Comparison of ENCODE assay signal across 18 cellular contexts in genomic region chr5:100520348-100520747, GRCh38. TPM values are rescaled to one million over a fixed set of nuclear protein-coding genes. Genes with fewer than 3 reads are reported as not detected.
A peak's percentile ranks its signal among the peaks of the same experiment; 100 is the strongest.
DNase-seq lines count a peak whose midpoint lies in the region; ATAC-seq and TF ChIP-seq lines count a peak whose summit lies in the region.
"Had no signal": no experiment of that assay in that cellular context is flagged by ENCODE, and none has a peak within 500 bp of the region (broad histone marks: within the 10 kb centered on the region; RNA-seq: fewer than 3 reads in every experiment).

No MANE protein-coding gene starts in this region.

- H2AFZ ChIP-seq in KMS-11 (ENCODE audit: low read depth) (no peak overlapping the region), mesenchymal stem cell (ENCODE audit: low read depth, low read length) (no peak overlapping the region)

- H3K4me3 Mint-ChIP-seq in WTC11 = no peak overlapping the region
- H3K4me3 Mint-ChIP-seq: CD4-positive, alpha-beta T cell; dendritic cell treated with granulocyte-macrophage colony-stimulating factor and Interleukin-4, amounts not matched to agents 40 ng/mL and 50 ng/mL, for 4 days; natural killer cell treated with Interleukin-12 subunit alpha and Interleukin-12 subunit beta and Interleukin-15 and Interleukin-18, amount 100 ng/mL, for 72 hours had no signal

- POLR2A ChIA-PET in WTC11 (lab: Charles Lee) = no interaction called here

- intact Hi-C loops in left ventricle myocardium superior (cut with micrococcal nuclease) = no loop called here

- no peak overlapping the region for H2BK12ac ChIP-seq in mesenchymal stem cell (ENCODE audit: low read length in 2 of 2)

- no peaks in the 10 kb centered on the region for H4K20me1 ChIP-seq in DOHH2 (ENCODE audit: control insufficient read depth, insufficient read depth, low read depth, low read length)
- H4K20me1 ChIP-seq in KMS-11 (ENCODE audit: insufficient read depth) = no peaks in the 10 kb centered on the region

- no peak overlapping the region for H2BK120ac ChIP-seq in mesenchymal stem cell (ENCODE audit: low read depth, low read length)

- H3K79me2 ChIP-seq in DOHH2 (ENCODE audit: control insufficient read depth, low read length) = no peaks in the 10 kb centered on the region
- H3K79me2 ChIP-seq in KMS-11 (ENCODE audit: insufficient read depth, low read depth) = no peaks in the 10 kb centered on the region

- H3K27ac ChIP-seq in DOHH2 (ENCODE audit: low read depth, low read length) = no peak overlapping the region
- no peak overlapping the region for H3K27ac ChIP-seq in KMS-11
- H3K27ac ChIP-seq in mesenchymal stem cell (ENCODE audit: low read length, poor library complexity, severe bottlenecking) = no peak overlapping the region
- H3K27ac ChIP-seq: cardiac muscle cell had no signal

- no peak overlapping the region for H2BK5ac ChIP-seq in mesenchymal stem cell (ENCODE audit: low read depth, low read length, poor library complexity, severe bottlenecking)

- H3F3A ChIP-seq in DOHH2 (ENCODE audit: control insufficient read depth, insufficient read depth) = no peaks in the 10 kb centered on the region

- H3K27me3 ChIP-seq in DOHH2 (ENCODE audit: control insufficient read depth, low read length) (no peaks in the 10 kb centered on the region), KMS-11 (ENCODE audit: insufficient read depth, low read depth) (no peaks in the 10 kb centered on the region), mesenchymal stem cell (ENCODE audit: control insufficient read depth in 1 of 2, insufficient read depth in 1 of 2, low read length in 2 of 2) (no peaks in the 10 kb centered on the region)
- H3K27me3 ChIP-seq: cardiac muscle cell had no signal

- H3K36me3 ChIP-seq in DOHH2 (ENCODE audit: control insufficient read depth, low read length) (no peaks in the 10 kb centered on the region), KMS-11 (ENCODE audit: insufficient read depth) (no peaks in the 10 kb centered on the region), mesenchymal stem cell (ENCODE audit: control insufficient read depth in 1 of 2, insufficient read depth in 2 of 2, low read depth in 1 of 2, low read length in 2 of 2) (no peaks in the 10 kb centered on the region)
- H3K36me3 ChIP-seq: cardiac muscle cell had no signal

- WGBS in mesenchymal stem cell = 58% methylated on average over 1 of the region's 1 CpG

- H2AK5ac ChIP-seq in mesenchymal stem cell (ENCODE audit: low read length, severe bottlenecking) = no peak overlapping the region

- H4K8ac ChIP-seq in mesenchymal stem cell (ENCODE audit: low read length) = no peak overlapping the region

- H3K4me2 ChIP-seq in DOHH2 (ENCODE audit: low read length) (no peak overlapping the region), KMS-11 (no peak overlapping the region; the same call in 1 of the 2 replicates), mesenchymal stem cell (ENCODE audit: low read length, poor library complexity, severe bottlenecking) (no peak overlapping the region)

- peak overlapping the region in 1 of 2 experiments; percentile 30 for H3K14ac ChIP-seq in mesenchymal stem cell (ENCODE audit: low read length in 2 of 2)

- no peak overlapping the region for H4K91ac ChIP-seq in mesenchymal stem cell (ENCODE audit: low read length)

- H3K18ac ChIP-seq in mesenchymal stem cell (ENCODE audit: low read depth in 1 of 2, low read length in 2 of 2) = no peak overlapping the region

- CTCF ChIA-PET in WTC11 (lab: Charles Lee) = interaction anchor here (0.9 to 1.6 kb wide), 7 partner anchors 12 to 383 kb away, joined by 3 to 6 read pairs (median 4); partner anchors contain the start of gene ST8SIA4

- no peaks in the 10 kb centered on the region for H3K9me2 ChIP-seq in DOHH2 (replicated peaks; ENCODE audit: control insufficient read depth, low read length)

- H3K4me1 ChIP-seq in DOHH2 (ENCODE audit: control insufficient read depth, low read length) = no peaks in the 10 kb centered on the region
- peaks cover 51% of the 10 kb centered on the region for H3K4me1 ChIP-seq in KMS-11 (ENCODE audit: low read depth, poor library complexity, severe bottlenecking)
- no peaks in the 10 kb centered on the region for H3K4me1 ChIP-seq in mesenchymal stem cell (ENCODE audit: control insufficient read depth, insufficient read depth, low read depth, low read length)

- TF ChIP-seq CTCF in DOHH2 (IDR thresholded peaks at IDR 0.05; ENCODE audit: low read depth, low read length, poor library complexity, severe bottlenecking) (peak; percentile 54), KMS-11 (conservative IDR thresholded peaks at IDR 0.05; ENCODE audit: low read depth, low read length) (0 out of 2 replicates have a peak, but pooled peaks have one; percentile 23), WTC11 (IDR thresholded peaks at IDR 0.05) (peak; percentile 48; the same call in 1 of the 2 replicates)

- H2BK15ac ChIP-seq in mesenchymal stem cell (ENCODE audit: low read depth, poor library complexity, severe bottlenecking) = no peak overlapping the region

- ATAC-seq in WTC11 (peak; percentile 49), left ventricle myocardium superior (no peak), GM18511 (IDR thresholded peaks at IDR 0.05; ENCODE audit: unreplicated experiment) (no peak)
- ATAC-seq: natural killer cell treated with Interleukin-12 subunit alpha and Interleukin-12 subunit beta and Interleukin-15 and Interleukin-18, amount 100 ng/mL, for 72 hours had no signal

- H3K9me3 Mint-ChIP-seq in WTC11 = peaks cover 15% of the 10 kb centered on the region

- H3K27me3 Mint-ChIP-seq in WTC11 (ENCODE audit: low read depth) = no peaks in the 10 kb centered on the region
- H3K27me3 Mint-ChIP-seq: dendritic cell treated with granulocyte-macrophage colony-stimulating factor and Interleukin-4, amounts not matched to agents 40 ng/mL and 50 ng/mL, for 4 days had no signal

- H3K9me3 ChIP-seq in DOHH2 (ENCODE audit: control insufficient read depth, insufficient read depth, low read length) (no peaks in the 10 kb centered on the region; the same call in 1 of the 2 replicates), mesenchymal stem cell (ENCODE audit: control insufficient read depth, low read length) (peaks cover 22% of the 10 kb centered on the region)

- no peak overlapping the region for H3K9ac ChIP-seq in KMS-11
- no peak overlapping the region for H3K9ac ChIP-seq in mesenchymal stem cell (ENCODE audit: low read length)

- no peak overlapping the region for H3K23ac ChIP-seq in mesenchymal stem cell (ENCODE audit: low read length in 2 of 2)

- no peak overlapping the region for H3K27ac Mint-ChIP-seq in WTC11
- H3K27ac Mint-ChIP-seq: CD4-positive, alpha-beta T cell; dendritic cell treated with granulocyte-macrophage colony-stimulating factor and Interleukin-4, amounts not matched to agents 40 ng/mL and 50 ng/mL, for 4 days; natural killer cell treated with Interleukin-12 subunit alpha and Interleukin-12 subunit beta and Interleukin-15 and Interleukin-18, amount 100 ng/mL, for 72 hours had no signal

- no peak overlapping the region for H3K4me3 ChIP-seq in DOHH2 (ENCODE audit: low read length)
- H3K4me3 ChIP-seq in KMS-11 (IDR thresholded peaks at IDR 0.05; ENCODE audit: insufficient read depth, low read depth, low read length) = no peak overlapping the region
- no peak overlapping the region for H3K4me3 ChIP-seq in mesenchymal stem cell (ENCODE audit: insufficient read depth in 1 of 2, low read depth in 1 of 2, low read length in 2 of 2)
- H3K4me3 ChIP-seq: cardiac muscle cell had no signal

- H3K4ac ChIP-seq in mesenchymal stem cell (ENCODE audit: low read depth in 1 of 2, low read length in 2 of 2) = no peak overlapping the region

- peaks cover 5% of the 10 kb centered on the region for H3K4me1 Mint-ChIP-seq in WTC11

- DNase-seq in WTC11 (ENCODE audit: low spot score) (peak; percentile 69), mesenchymal stem cell (peak; percentile 2), SW 1271 (lab: John Stamatoyannopoulos, UW) (no peak), left ventricle myocardium superior (no peak)
- DNase-seq: activated CD4-positive, alpha-beta T cell treated with anti-CD3 and anti-CD28 coated beads for 1 hour; activated T-cell treated with anti-CD3 and anti-CD28 coated beads, Interleukin-2, amount 50 U/mL, for 1 hour; amniotic stem cell; CD4-positive, alpha-beta T cell; GDM1; midbrain; NCI-H1417 treated with DMSO at 0.1 percent for 48 hours; NCI-H524 treated with DMSO at 0.1 percent for 48 hours had no signal

- no peaks in the 10 kb centered on the region for H3K36me3 Mint-ChIP-seq in WTC11

- no peaks in the 10 kb centered on the region for H3K79me1 ChIP-seq in mesenchymal stem cell (replicated peaks; ENCODE audit: low read length, poor library complexity, severe bottlenecking)

TF ChIP-seq in WTC11, 78 proteins besides CTCF, POLR2A, EP300 and RAD21:
- no peak for TF ChIP-seq NR2C2 (CRISPR knock-in tag; IDR thresholded peaks at IDR 0.05)
- no peak for TF ChIP-seq ELF4 (CRISPR knock-in tag; IDR thresholded peaks at IDR 0.05; ENCODE audit: low read depth)
- no peak for TF ChIP-seq ZNF425 (CRISPR knock-in tag; conservative IDR thresholded peaks at IDR 0.05)
- no peak for TF ChIP-seq NFYB (CRISPR knock-in tag; conservative IDR thresholded peaks at IDR 0.05; ENCODE audit: low read depth)
- no peak for TF ChIP-seq TEAD4 (CRISPR knock-in tag; IDR thresholded peaks at IDR 0.05)
- TF ChIP-seq MYBL2 (CRISPR knock-in tag; IDR thresholded peaks at IDR 0.05) = no peak
- no peak for TF ChIP-seq ZNF232 (CRISPR knock-in tag; IDR thresholded peaks at IDR 0.05)

RNA-seq across cellular contexts. Expression of gene FAM174A, which starts 14.8 kb away (rescaled TPM):
- total RNA-seq in WTC11 (2021) (6.4 to 8.8 TPM (median 6.9 TPM) in 3 replicates), left ventricle myocardium superior (15.0 TPM)
- polyA plus RNA-seq in mesenchymal stem cell (2013, experiment 1 of 2) = 10.7 TPM
- polyA plus RNA-seq in mesenchymal stem cell (2013, experiment 2 of 2) = 12.9 TPM

Comparison
In these comparisons a context has a peak if more than half of its experiments do, and no peak if none do; other contexts are left out.
1. DNase-seq: peak in WTC11 (single experiment) and mesenchymal stem cell (single experiment); none in SW 1271 (0 of 2) and left ventricle myocardium superior (single experiment).
2. Peak in every context shown above with its lines, with median percentiles within 50 percentile points of each other: CTCF ChIP-seq.